In the genomic region with DNA sequence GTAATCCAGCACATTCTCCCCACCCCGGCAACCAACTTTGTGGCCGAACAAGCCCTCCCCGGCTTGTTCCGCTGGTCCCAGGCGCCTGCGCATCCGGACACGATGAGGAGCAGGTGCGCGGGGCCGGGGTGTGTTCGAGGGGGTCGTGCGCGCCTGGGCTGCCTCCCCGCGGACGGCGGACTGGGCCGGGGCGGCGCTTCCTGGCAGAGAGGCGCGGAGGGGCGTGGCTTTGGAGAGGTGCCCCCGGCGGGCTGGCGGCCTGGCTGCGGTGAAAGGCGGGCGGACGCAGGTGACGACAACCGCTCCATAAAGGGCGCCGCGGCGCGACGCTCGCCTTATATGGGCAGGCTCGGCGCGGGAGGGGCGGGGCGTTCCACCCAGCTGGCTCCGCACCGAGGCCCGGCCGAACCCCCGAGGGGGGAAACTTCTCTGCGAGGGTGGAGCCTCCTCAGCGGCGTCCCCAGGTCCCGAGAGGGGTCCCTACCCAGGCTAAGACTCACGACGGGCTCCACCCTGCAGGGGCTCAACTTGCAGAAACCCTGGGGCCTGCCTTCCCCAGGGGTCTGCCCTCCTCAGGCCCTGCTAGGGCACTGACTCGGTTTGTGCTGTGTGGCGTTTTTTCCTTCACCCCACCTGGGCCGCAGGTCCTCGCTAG, we compare ENCODE assay signal across 8 cellular contexts. TPM values are rescaled to one million over a fixed set of nuclear protein-coding genes. Genes with fewer than 3 reads are reported as not detected.
A peak's percentile ranks its signal among the peaks of the same experiment; 100 is the strongest.
DNase-seq lines count a peak whose midpoint lies in the region; ATAC-seq, FAIRE-seq and TF ChIP-seq lines count a peak whose summit lies in the region.

No MANE protein-coding gene starts in this region.

- peak overlapping the region; percentile 79 for H2AK5ac ChIP-seq in neuronal stem cell (ENCODE audit: low read depth, low read length)

- H3K9ac ChIP-seq in neuronal stem cell (ENCODE audit: low read depth, low read length, poor library complexity), result peak overlapping the region; percentile 44
- peak overlapping the region in 4 of 5 donors; percentile 58 to 82 (median 72) for H3K9ac ChIP-seq in subcutaneous abdominal adipose tissue (ENCODE audit: low read length in 5 of 5)

- peak overlapping the region; percentile 97 for H3K18ac ChIP-seq in neuronal stem cell (ENCODE audit: low read length)

- no peak overlapping the region for H3K4ac ChIP-seq in neuronal stem cell (ENCODE audit: low read length)

- no peak overlapping the region for H3K14ac ChIP-seq in neuronal stem cell (ENCODE audit: low read length)

- no peaks in the 10 kb centered on the region for H3K79me1 ChIP-seq in neuronal stem cell (ENCODE audit: low read depth, low read length)

- H3K4me2 ChIP-seq in neuronal stem cell (ENCODE audit: insufficient read depth, low read length, poor library complexity, severe bottlenecking), result peak overlapping the region; percentile 86

- no peaks in the 10 kb centered on the region for H3K27me3 ChIP-seq in neuronal stem cell (ENCODE audit: control insufficient read depth in 3 of 3, insufficient read depth in 3 of 3, low read depth in 1 of 3, low read length in 3 of 3)
- H3K27me3 ChIP-seq in subcutaneous abdominal adipose tissue (ENCODE audit: control insufficient read depth in 5 of 5, insufficient read depth in 4 of 5, low read length in 5 of 5), result no peaks in the 10 kb centered on the region

- no CpG with 5 or more reads among the region's 61 CpGs for WGBS in neuronal stem cell (ENCODE audit: extremely low coverage in 2 of 2, insufficient read length in 2 of 2, insufficient replicate concordance in 1 of 2), 2 donors

- no peak for FAIRE-seq in frontal cortex (lab: Jason Lieb, UNC)

- H4K91ac ChIP-seq in neuronal stem cell (ENCODE audit: low read depth, low read length, poor library complexity), result peak overlapping the region; percentile 5

- H2BK120ac ChIP-seq in neuronal stem cell (ENCODE audit: low read depth, low read length), result peak overlapping the region; percentile 10

- peak overlapping the region; percentile 75 for H2BK12ac ChIP-seq in neuronal stem cell (ENCODE audit: low read length)

- H3K36me3 ChIP-seq in neuronal stem cell (replicated peaks in 1 of 2; ENCODE audit: control insufficient read depth in 2 of 2, insufficient read depth in 2 of 2, low read length in 2 of 2), result no peaks in the 10 kb centered on the region
- H3K36me3 ChIP-seq in subcutaneous abdominal adipose tissue (ENCODE audit: control insufficient read depth in 5 of 5, insufficient read depth in 5 of 5, low read length in 5 of 5), result no peaks in the 10 kb centered on the region

- peak overlapping the region; percentile 86 for H4K8ac ChIP-seq in neuronal stem cell (ENCODE audit: low read depth, low read length)

- H2AFZ ChIP-seq in neuronal stem cell (ENCODE audit: low read length), result peak overlapping the region; percentile 87

- DNase-seq in COLO829 (ENCODE audit: low spot score), result peak; percentile 74
- no peak for DNase-seq in LNCaP clone FGC (ENCODE audit: low read depth)
- peak; percentile 87 for DNase-seq in SIG-M5 treated with dmso at 0.1 percent for 504 hours (lab: John Stamatoyannopoulos, UW; ENCODE audit: unreplicated experiment)
- DNase-seq in activated naive CD4-positive, alpha-beta T cell treated with Interleukin-2 at 50 U/mL for 16 hours, result peak; percentile 94
- peak; percentile 81 to 96 for DNase-seq in frontal cortex (ENCODE audit: low spot score in 2 of 2)
- DNase-seq in neuronal stem cell (ENCODE audit: low spot score), result peak; percentile 89

- peak; percentile 48 for ATAC-seq in GM21526 (IDR thresholded peaks at IDR 0.05; ENCODE audit: low FRiP score, unreplicated experiment)

- peak overlapping the region; percentile 44 for H3K23ac ChIP-seq in neuronal stem cell (ENCODE audit: low read depth, low read length, poor library complexity)

- peak overlapping the region; percentile 91 for H2BK15ac ChIP-seq in neuronal stem cell (ENCODE audit: low read length)

- H3K9me3 ChIP-seq in neuronal stem cell (replicated peaks in 1 of 2; ENCODE audit: control insufficient read depth in 2 of 2, insufficient read depth in 1 of 2, low read depth in 1 of 2, low read length in 2 of 2) (no peaks in the 10 kb centered on the region), subcutaneous abdominal adipose tissue (ENCODE audit: control insufficient read depth in 5 of 5, low read length in 5 of 5) (no peaks in the 10 kb centered on the region)

- H2BK5ac ChIP-seq in neuronal stem cell (ENCODE audit: low read length), result no peak overlapping the region

- H3K27ac ChIP-seq in neuronal stem cell (replicated peaks; ENCODE audit: low read length), result peak overlapping the region; percentile 52
- peak overlapping the region; percentile 86 for H3K27ac ChIP-seq in subcutaneous abdominal adipose tissue (ENCODE audit: low read depth, low read length)

- H3K4me1 ChIP-seq in neuronal stem cell (ENCODE audit: control insufficient read depth in 2 of 2, insufficient read depth in 1 of 2, low read depth in 1 of 2, low read length in 2 of 2), result peaks cover 15 to 17% of the 10 kb centered on the region in 2 donors
- peaks cover 15 to 66% (median 44%) of the 10 kb centered on the region in 5 donors for H3K4me1 ChIP-seq in subcutaneous abdominal adipose tissue (ENCODE audit: control insufficient read depth in 5 of 5, insufficient read depth in 5 of 5, low read length in 5 of 5)

- peak overlapping the region; percentile 26 for H3K4me3 ChIP-seq in LNCaP clone FGC (ENCODE audit: low read depth, low read length)
- H3K4me3 ChIP-seq in neuronal stem cell (ENCODE audit: low read length in 2 of 2), result peak overlapping the region in 1 of 2 donors; percentile 82
- H3K4me3 ChIP-seq in subcutaneous abdominal adipose tissue (ENCODE audit: low read depth in 1 of 5, low read length in 5 of 5), result peak overlapping the region; percentile 48 to 69 (median 61)

- no peak for TF ChIP-seq CTCF in LNCaP clone FGC (IDR thresholded peaks at IDR 0.05; ENCODE audit: control insufficient read depth, extremely low read depth, insufficient read depth)

RNA-seq across cellular contexts. Expression of a gene that starts 26.4 kb away (rescaled TPM):
- 17.9 TPM for total RNA-seq in frontal cortex
- polyA plus RNA-seq in neuronal stem cell (2013, experiment 1 of 2), result 68.5 TPM
- polyA plus RNA-seq in neuronal stem cell (2013, experiment 2 of 2), result 67.9 TPM

RNA-seq across cellular contexts. Expression of a gene that starts 51.8 kb away (rescaled TPM):
- 11.0 TPM for total RNA-seq in frontal cortex
- polyA plus RNA-seq in neuronal stem cell (2013, experiment 1 of 2), result 10.2 TPM
- polyA plus RNA-seq in neuronal stem cell (2013, experiment 2 of 2), result 10.4 TPM
